In genomic region chr21:45788198-45788597, GRCh38 we compare ENCODE assay signal across 22 cellular contexts.
"Had no signal": no experiment of that assay in that cellular context is flagged by ENCODE, and none has a peak within 500 bp of the region (broad histone marks: within the 10 kb centered on the region; RNA-seq: fewer than 3 reads in every experiment).

No MANE protein-coding gene starts in this region.

- H3K4me3 ChIP-seq: coronary artery, heart right ventricle, mucosa of descending colon, psoas muscle, right lobe of liver, spleen, testis, tibial nerve had no signal

- ATAC-seq: heart right ventricle; mucosa of descending colon; naive thymus-derived CD8-positive, alpha-beta T cell; psoas muscle; stimulated activated memory B cell treated with anti-CD40 and anti-IgM and Interleukin-4, amounts not matched to agents 10 μg/mL and 1 μg/mL and 100 μg/mL, for 72 hours; stimulated activated naive CD8-positive, alpha-beta T cell treated with anti-CD3 and anti-CD28 coated beads, Interleukin-15, amount 100 ng/mL, for 72 hours had no signal

- H3K36me3 ChIP-seq: heart right ventricle, right lobe of liver, spleen, tibial nerve had no signal

- H3K9me3 ChIP-seq: heart right ventricle, mucosa of descending colon, psoas muscle, right lobe of liver, spleen, testis, tibial nerve had no signal

- H2AFZ ChIP-seq: parathyroid adenoma had no signal

- H3K27ac ChIP-seq: coronary artery, heart right ventricle, parathyroid adenoma, psoas muscle, right lobe of liver, spleen, testis, tibial nerve had no signal

- H3K4me1 ChIP-seq: heart right ventricle, parathyroid adenoma, psoas muscle, right lobe of liver, spleen, testis, tibial nerve had no signal

- H3K9ac ChIP-seq: parathyroid adenoma had no signal

- H3K27me3 ChIP-seq: right lobe of liver, spleen, testis had no signal

- DNase-seq: effector CD4-positive, alpha-beta T cell; endodermal cell; erythroblast; foreskin melanocyte; heart right ventricle; hypothalamus; kidney glomerular epithelial cell; naive thymus-derived CD8-positive, alpha-beta T cell; psoas muscle; retina; spleen; stimulated activated CD4-positive, alpha-beta T cell treated with anti-CD3 and anti-CD28 coated beads, Interleukin-15, amount 100 ng/mL, for 24 hours; stimulated activated CD4-positive, alpha-beta T cell treated with anti-CD3 and anti-CD28 coated beads, Interleukin-1b, Interleukin-23, amount 100 ng/mL, for 48 hours; stimulated activated CD4-positive, alpha-beta T cell treated with anti-CD3 and anti-CD28 coated beads, Interleukin-4, amount 100 ng/mL, for 24 hours; stimulated activated naive CD8-positive, alpha-beta T cell treated with anti-CD3 and anti-CD28 coated beads, Interleukin-15, amount 100 ng/mL, for 72 hours; testis had no signal
